9 cellular contexts compared by ENCODE assay signal in genomic region chr22:45159652-45160462, GRCh38. TPM values are rescaled to one million over a fixed set of nuclear protein-coding genes. Genes with fewer than 3 reads are reported as not detected.
DNase-seq lines count a peak whose midpoint lies in the region; ATAC-seq and TF ChIP-seq lines count a peak whose summit lies in the region.
"Had no signal": no experiment of that assay in that cellular context is flagged by ENCODE, and none has a peak within 500 bp of the region (broad histone marks: within the 10 kb centered on the region; RNA-seq: fewer than 3 reads in every experiment).

No MANE protein-coding gene starts in this region.

- no peak for ATAC-seq in HG03342 (IDR thresholded peaks at IDR 0.05; ENCODE audit: unreplicated experiment)

- intact Hi-C loops in spleen (cut with DNase I; ENCODE audit: low total_unique reads) = loop anchor here (10.0 kb wide), 1 partner anchor 85 kb away; the partner anchor contains the start of gene KIAA0930

- no peaks in the 10 kb centered on the region for H4K20me1 ChIP-seq in SK-N-SH (ENCODE audit: insufficient read depth)

- no peak for TF ChIP-seq POLR2A in spleen (IDR thresholded peaks at IDR 0.05)

- no peak overlapping the region for H3K9ac ChIP-seq in SK-N-SH

- H3K79me2 ChIP-seq in SK-N-SH (ENCODE audit: insufficient read depth) = peaks cover 65% of the 10 kb centered on the region

- peaks cover 6 to 11% of the 10 kb centered on the region in 2 experiments for H3K36me3 ChIP-seq in SK-N-SH (replicated peaks in 1 of 2; ENCODE audit: control insufficient read depth in 1 of 2, insufficient read depth in 2 of 2, low read length in 1 of 2)
- H3K36me3 ChIP-seq in spleen = peaks cover 0 to 31% (median 9%) of the 10 kb centered on the region in 6 donors

- H3K27me3 ChIP-seq in SK-N-SH (ENCODE audit: insufficient read depth) (no peaks in the 10 kb centered on the region), spleen (replicated peaks in 1 of 7) (no peaks in the 10 kb centered on the region)

- peak; percentile 24 for DNase-seq in NCI-H2029 (lab: John Stamatoyannopoulos, UW)
- DNase-seq in NCI-H2029 treated with DMSO at 0.1 percent for 48 hours (lab: John Stamatoyannopoulos, UW) = no peak
- DNase-seq in SK-N-SH = no peak
- peak; percentile 44 for DNase-seq in glomerular endothelial cell (ENCODE audit: extremely low read depth, low read depth, low spot score)
- DNase-seq in spleen = no peak
- DNase-seq in medulla oblongata (ENCODE audit: extremely low spot score) = no peak
- DNase-seq in activated naive CD4-positive, alpha-beta T cell (lab: John Stamatoyannopoulos, UW) = no peak
- DNase-seq: 8988T had no signal

- H3K4me3 ChIP-seq in SK-N-SH (ENCODE audit: low read depth in 2 of 2, low read length in 1 of 2) = no peak overlapping the region
- H3K4me3 ChIP-seq in spleen = peak overlapping the region in 1 of 8 donors; percentile 46

- POLR2A ChIA-PET in SK-N-SH (lab: Yijun Ruan, JAX) = no interaction called here

- TF ChIP-seq RAD21 in SK-N-SH (IDR thresholded peaks at IDR 0.05; ENCODE audit: low read length) = no peak

- H3K9me3 ChIP-seq in SK-N-SH = no peaks in the 10 kb centered on the region
- no peaks in the 10 kb centered on the region for H3K9me3 ChIP-seq in spleen

- WGBS in SK-N-SH (ENCODE audit: low lambda C conversion rate) = 47% methylated on average over 5 of the region's 5 CpGs
- 29 to 44% (median 37%) methylated on average over 5 of the region's 5 CpGs for WGBS in spleen, 5 donors

- H3K4me1 ChIP-seq in SK-N-SH (ENCODE audit: control insufficient read depth in 1 of 2, insufficient read depth in 2 of 2, low read depth in 1 of 2, low read length in 1 of 2) = peaks cover 21 to 39% of the 10 kb centered on the region in 2 experiments; a peak in 3 of 4 replicates
- peaks cover 18 to 67% (median 49%) of the 10 kb centered on the region in 6 donors for H3K4me1 ChIP-seq in spleen

- CTCF ChIA-PET in SK-N-SH (lab: Yijun Ruan, JAX) = interaction anchor here (1.0 to 2.0 kb wide), 6 partner anchors 10 to 86 kb away, joined by 3 to 7 read pairs (median 4); no protein-coding TSS in a partner anchor

- no peaks in the 10 kb centered on the region for H3K9me2 ChIP-seq in SK-N-SH

- no peak for TF ChIP-seq EP300 in SK-N-SH (IDR thresholded peaks at IDR 0.05; ENCODE audit: borderline replicate concordance in 1 of 2, low read depth in 1 of 2, low read length in 1 of 2)

- no peaks in the 10 kb centered on the region for H3F3A ChIP-seq in SK-N-SH (replicated peaks; ENCODE audit: insufficient read depth)

- TF ChIP-seq CTCF in SK-N-SH (IDR thresholded peaks at IDR 0.05) (no peak; the same call in 1 of the 2 replicates), spleen (IDR thresholded peaks at IDR 0.05 in 8 of 11, conservative IDR thresholded peaks at IDR 0.05 in 3 of 11) (peak in 5 of 11 experiments; percentile 19 to 33 (median 21))

- H3K27ac ChIP-seq in SK-N-SH (ENCODE audit: low read depth in 2 of 2, low read length in 1 of 2) = peak overlapping the region in 1 of 2 experiments; percentile 39; a peak in 1 of 4 replicates
- peak overlapping the region; percentile 68 to 97 (median 94) for H3K27ac ChIP-seq in spleen

- H3K4me2 ChIP-seq in SK-N-SH = no peak overlapping the region

- H2AFZ ChIP-seq in SK-N-SH (ENCODE audit: low read depth) = no peak overlapping the region

TF ChIP-seq in SK-N-SH, 30 proteins besides CTCF, POLR2A, EP300 and RAD21:
- peak; percentile 39; the same call in 1 of the 2 replicates for TF ChIP-seq RCOR1 (IDR thresholded peaks at IDR 0.05; ENCODE audit: low read length)
- TF ChIP-seq YY1 (IDR thresholded peaks at IDR 0.05; ENCODE audit: low read depth) = no peak

RNA-seq across cellular contexts. Expression of gene NUP50, which starts 3.9 kb away (rescaled TPM):
- polyA plus RNA-seq in SK-N-SH (2012; rRNA removed) (4.7 and 7.3 TPM in 2 replicates), spleen (10 to 100 TPM; 16.2 to 26.4 (median 17.5) TPM)
- 6.2 and 7.0 TPM in 2 replicates for polyA plus RNA-seq in SK-N-SH (2012; cell fraction: cytosol; rRNA removed)
- 7.9 and 8.9 TPM in 2 replicates for polyA plus RNA-seq in SK-N-SH (2012; cell fraction: nucleus; rRNA removed)
- total RNA-seq in glomerular endothelial cell (57.6 and 61.9 TPM in 2 replicates), spleen (100 to 1,000 TPM in 2 of 7 donors, 10 to 100 TPM in 5; 85.9 to 109 (median 98.5) TPM)

Comparison
In these comparisons a context has a peak if more than half of its experiments do, and no peak if none do; other contexts are left out.
1. DNase-seq: peak in NCI-H2029 (single experiment) and glomerular endothelial cell (single experiment); none in NCI-H2029 treated with DMSO at 0.1 percent for 48 hours (single experiment), SK-N-SH (single experiment), spleen (single experiment), medulla oblongata (single experiment) and activated naive CD4-positive, alpha-beta T cell (0 of 4).